23 cellular contexts compared by ENCODE assay signal in the genomic region with DNA sequence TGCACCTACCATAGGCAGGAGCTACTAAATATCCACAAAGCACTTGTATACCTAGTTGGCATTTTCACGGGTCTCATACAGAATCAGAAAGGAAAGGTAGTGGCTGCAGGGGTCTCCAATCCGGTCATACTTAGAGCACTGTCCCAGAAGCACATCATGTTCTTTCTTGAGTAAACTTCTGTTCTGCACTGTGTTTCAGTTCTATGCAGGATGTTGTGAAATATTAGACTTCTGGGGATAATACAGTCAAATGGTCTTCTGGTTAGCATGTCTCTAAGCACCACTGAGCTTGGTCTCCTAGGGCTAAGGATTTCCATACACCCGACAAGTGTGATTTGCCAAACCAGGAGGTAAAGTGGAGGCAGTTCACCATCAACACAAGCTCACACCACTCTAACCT. TPM values are rescaled to one million over a fixed set of nuclear protein-coding genes. Genes with fewer than 3 reads are reported as not detected.
"Had no signal": no experiment of that assay in that cellular context is flagged by ENCODE, and none has a peak within 500 bp of the region (broad histone marks: within the 10 kb centered on the region; RNA-seq: fewer than 3 reads in every experiment).

No MANE protein-coding gene starts in this region.

- H3K4me3 ChIP-seq: K562, SK-N-MC had no signal

- H3K27ac ChIP-seq: SK-N-MC had no signal

- ATAC-seq: activated CD4-positive, CD25-positive, alpha-beta regulatory T cell treated with anti-CD3 and anti-CD28 coated beads, Interleukin-2, amount 50 U/mL, for 24 hours; activated T-helper 17 cell treated with anti-CD3 and anti-CD28 coated beads, Interleukin-2, amount 50 U/mL, for 72 hours; K562 had no signal

- DNase-seq: activated CD4-positive, alpha-beta T cell treated with anti-CD3 and anti-CD28 coated beads for 4 hours; activated CD4-positive, alpha-beta T cell treated with anti-CD3 and anti-CD28 coated beads, Interleukin-2, amount 50 U/mL, for 48 hours; activated CD8-positive, alpha-beta memory T cell treated with anti-CD3 and anti-CD28 coated beads for 24 hours; activated gamma-delta T cell; activated naive CD4-positive, alpha-beta T cell treated with anti-CD3 and anti-CD28 coated beads for 36 hours; activated T-cell treated with anti-CD3 and anti-CD28 coated beads, Interleukin-2, amount 50 U/mL, for 48 hours; Karpas-422; MM.1S; NCI-H1105 treated with DMSO at 0.1 percent for 48 hours; NCI-H1436 treated with DMSO at 0.1 percent for 48 hours; NCI-H187; NCI-H2081; NCI-H510A treated with DMSO at 0.1 percent for 48 hours had no signal

- H3K27me3 Mint-ChIP-seq: activated T-helper 17 cell treated with anti-CD3 and anti-CD28 coated beads, Interleukin-2, amount 50 U/mL, for 72 hours had no signal

- H3K27ac Mint-ChIP-seq: activated naive CD4-positive, alpha-beta T cell treated with anti-CD3 and anti-CD28 coated beads for 36 hours; activated naive CD8-positive, alpha-beta T cell; activated T-helper 17 cell treated with anti-CD3 and anti-CD28 coated beads, Interleukin-2, amount 50 U/mL, for 72 hours; T-helper 1 cell treated with Interleukin-12 subunit alpha and Interleukin-12 subunit beta and Interleukin-4 antibody, amounts not matched to agents 30 μg/mL and 1 μg/mL, for 36 hours had no signal

- H3K4me1 Mint-ChIP-seq: activated T-helper 17 cell treated with anti-CD3 and anti-CD28 coated beads, Interleukin-2, amount 50 U/mL, for 72 hours had no signal

- H3K4me3 Mint-ChIP-seq: activated naive CD4-positive, alpha-beta T cell treated with anti-CD3 and anti-CD28 coated beads for 36 hours; activated naive CD8-positive, alpha-beta T cell; activated T-helper 17 cell treated with anti-CD3 and anti-CD28 coated beads, Interleukin-2, amount 50 U/mL, for 72 hours; T-helper 1 cell treated with Interleukin-12 subunit alpha and Interleukin-12 subunit beta and Interleukin-4 antibody, amounts not matched to agents 30 μg/mL and 1 μg/mL, for 36 hours had no signal

- H3K36me3 Mint-ChIP-seq: activated naive CD8-positive, alpha-beta T cell had no signal

- H3K9me3 Mint-ChIP-seq: activated naive CD4-positive, alpha-beta T cell treated with anti-CD3 and anti-CD28 coated beads for 36 hours; activated T-helper 17 cell treated with anti-CD3 and anti-CD28 coated beads, Interleukin-2, amount 50 U/mL, for 72 hours; T-helper 1 cell treated with Interleukin-12 subunit alpha and Interleukin-12 subunit beta and Interleukin-4 antibody, amounts not matched to agents 30 μg/mL and 1 μg/mL, for 36 hours had no signal

RNA-seq across cellular contexts. Expression of gene MINDY4B, which starts 27.9 kb away (rescaled TPM):
- total RNA-seq: activated naive CD4-positive, alpha-beta T cell treated with anti-CD3 and anti-CD28 coated beads for 36 hours; activated T-helper 17 cell treated with anti-CD3 and anti-CD28 coated beads, Interleukin-2, amount 50 U/mL, for 72 hours; cardiac septum; K562; OCI-LY7; RPMI7951 had no signal
- polyA plus RNA-seq: adipose tissue, K562 had no signal
